In genomic region chrX:2584659-2585470, GRCh38 we compare ENCODE assay signal across 15 cellular contexts.
A peak's percentile ranks its signal among the peaks of the same experiment; 100 is the strongest.
DNase-seq lines count a peak whose midpoint lies in the region; ATAC-seq, FAIRE-seq and TF ChIP-seq lines count a peak whose summit lies in the region.
"Had no signal": no experiment of that assay in that cellular context is flagged by ENCODE, and none has a peak within 500 bp of the region (broad histone marks: within the 10 kb centered on the region; RNA-seq: fewer than 3 reads in every experiment).

No MANE protein-coding gene starts in this region.

- TF ChIP-seq RAD21 in HepG2 (CRISPR knock-in tag; IDR thresholded peaks at IDR 0.05), result no peak

- DNase-seq in activated naive CD4-positive, alpha-beta T cell treated with anti-CD3 and anti-CD28 coated beads for 36 hours, result no peak
- DNase-seq in activated naive CD4-positive, alpha-beta T cell treated with Interleukin-2 at 50 U/mL for 16 hours, result no peak
- DNase-seq in bronchial epithelial cell (ENCODE audit: low read depth) (peak; percentile 43), HepG2 (ENCODE audit: low spot score) (no peak), GM12891 (ENCODE audit: insufficient read length, low spot score) (no peak), GM10266 (ENCODE audit: extremely low spot score) (no peak), hypothalamus (lab: John Stamatoyannopoulos, UW) (no peak)
- DNase-seq: ACHN, foreskin melanocyte, MV-4-11, NCI-H2171 had no signal

- TF ChIP-seq CTCF in bronchial epithelial cell (IDR thresholded peaks at IDR 0.05; ENCODE audit: insufficient read depth, low read length, severe bottlenecking) (no peak), HepG2 (CRISPR knock-in tag; IDR thresholded peaks at IDR 0.05) (no peak), GM10266 (IDR thresholded peaks at IDR 0.05; ENCODE audit: control insufficient read depth, insufficient read depth, low read depth, missing control alignments) (no peak)

- no peaks in the 10 kb centered on the region for H3K4me1 ChIP-seq in HepG2 (ENCODE audit: insufficient read depth, low read length)
- H3K4me1 ChIP-seq: parathyroid adenoma, SJSA1 had no signal

- no TSS peak for BruUV-seq in HepG2 (replicated peaks; lab: Mats Ljungman, UMichigan)

- intact Hi-C loops in activated naive CD4-positive, alpha-beta T cell treated with anti-CD3 and anti-CD28 coated beads for 36 hours (cut with micrococcal nuclease), result no loop called here
- intact Hi-C loops in HepG2 (cut with micrococcal nuclease; ENCODE audit: unreplicated experiment), result no loop called here

- H3K79me2 ChIP-seq in HepG2 (ENCODE audit: insufficient read depth, low read length), result no peaks in the 10 kb centered on the region
- H3K79me2 ChIP-seq: parathyroid adenoma had no signal

- peak; percentile 20; the same call in 2 of the 3 replicates for ATAC-seq in HepG2
- no peak for ATAC-seq in stimulated activated memory B cell treated with anti-CD40 and anti-IgM and Interleukin-4, amounts not matched to agents 10 μg/mL and 1 μg/mL and 100 μg/mL, for 72 hours

- no peak overlapping the region for H3K4me2 ChIP-seq in HepG2 (ENCODE audit: low read depth, low read length)

- H3K4me3 ChIP-seq in bronchial epithelial cell (ENCODE audit: low read depth, low read length), result no peak overlapping the region
- no peak overlapping the region for H3K4me3 ChIP-seq in HepG2 (replicated peaks in 1 of 3; ENCODE audit: insufficient read depth in 1 of 3, low read depth in 2 of 3, low read length in 3 of 3)
- H3K4me3 ChIP-seq: SJSA1, upper lobe of left lung had no signal

- H3K4me1 Mint-ChIP-seq in activated naive CD4-positive, alpha-beta T cell treated with anti-CD3 and anti-CD28 coated beads for 36 hours (ENCODE audit: low read depth), result peaks cover 12% of the 10 kb centered on the region
- H3K4me1 Mint-ChIP-seq in stimulated activated memory B cell treated with anti-CD40 and anti-IgM and Interleukin-4, amounts not matched to agents 10 μg/mL and 1 μg/mL and 100 μg/mL, for 72 hours, result peaks cover 29% of the 10 kb centered on the region

- no peak overlapping the region for H3K9ac ChIP-seq in HepG2 (ENCODE audit: insufficient read depth, low read depth, low read length)
- H3K9ac ChIP-seq: parathyroid adenoma had no signal

- H3K27me3 ChIP-seq in bronchial epithelial cell (ENCODE audit: control insufficient read depth, insufficient read depth, low read length) (peaks cover 15% of the 10 kb centered on the region), HepG2 (ENCODE audit: control insufficient read depth in 1 of 2, insufficient read depth in 2 of 2, low read length in 2 of 2) (peaks cover 0 to 29% of the 10 kb centered on the region in 2 experiments; a peak in 4 of 5 replicates)

- no peaks in the 10 kb centered on the region for H3K36me3 ChIP-seq in bronchial epithelial cell (ENCODE audit: control insufficient read depth, insufficient read depth, low read length)
- no peaks in the 10 kb centered on the region for H3K36me3 ChIP-seq in HepG2 (replicated peaks in 1 of 2; ENCODE audit: control insufficient read depth in 1 of 2, insufficient read depth in 2 of 2, low read length in 2 of 2)
- H3K36me3 ChIP-seq: SJSA1, upper lobe of left lung had no signal

- H4K20me1 ChIP-seq in HepG2 (ENCODE audit: insufficient read depth, low read length), result no peaks in the 10 kb centered on the region

- in situ Hi-C loops in HepG2 (cut with HindIII; ENCODE audit: extremely low pct_ligation_motif_present, low pct_unique_long_range_greater_than_20kb), result no loop called here

- no peak overlapping the region for H2AFZ ChIP-seq in HepG2 (ENCODE audit: low read length)
- H2AFZ ChIP-seq: parathyroid adenoma had no signal

- H3K36me3 Mint-ChIP-seq in activated naive CD4-positive, alpha-beta T cell treated with anti-CD3 and anti-CD28 coated beads for 36 hours (ENCODE audit: low read depth), result no peaks in the 10 kb centered on the region
- H3K36me3 Mint-ChIP-seq in stimulated activated memory B cell treated with anti-CD40 and anti-IgM and Interleukin-4, amounts not matched to agents 10 μg/mL and 1 μg/mL and 100 μg/mL, for 72 hours, result no peaks in the 10 kb centered on the region

- H3K4me3 Mint-ChIP-seq in activated naive CD4-positive, alpha-beta T cell treated with anti-CD3 and anti-CD28 coated beads for 36 hours, result peak overlapping the region; percentile 58
- peak overlapping the region; percentile 70 for H3K4me3 Mint-ChIP-seq in stimulated activated memory B cell treated with anti-CD40 and anti-IgM and Interleukin-4, amounts not matched to agents 10 μg/mL and 1 μg/mL and 100 μg/mL, for 72 hours

- FAIRE-seq in bronchial epithelial cell (lab: Jason Lieb, UNC), result peak; percentile 7
- no peak for FAIRE-seq in HepG2 (lab: Jason Lieb, UNC)
- no peak for FAIRE-seq in GM12891 (lab: Jason Lieb, UNC)

- TF ChIP-seq EP300 in HepG2 (IDR thresholded peaks at IDR 0.05; ENCODE audit: low read depth in 2 of 2, low read length in 2 of 2) (no peak), HepG2 (CRISPR knock-in tag; IDR thresholded peaks at IDR 0.05; ENCODE audit: borderline replicate concordance) (no peak)

- no peaks in the 10 kb centered on the region for H3K9me3 ChIP-seq in HepG2 (ENCODE audit: low read length)
- H3K9me3 ChIP-seq: SJSA1, upper lobe of left lung had no signal

- H3K9me3 Mint-ChIP-seq in activated naive CD4-positive, alpha-beta T cell treated with anti-CD3 and anti-CD28 coated beads for 36 hours, result no peaks in the 10 kb centered on the region
- no peaks in the 10 kb centered on the region for H3K9me3 Mint-ChIP-seq in stimulated activated memory B cell treated with anti-CD40 and anti-IgM and Interleukin-4, amounts not matched to agents 10 μg/mL and 1 μg/mL and 100 μg/mL, for 72 hours

- H3K27me3 Mint-ChIP-seq in activated naive CD4-positive, alpha-beta T cell treated with anti-CD3 and anti-CD28 coated beads for 36 hours (ENCODE audit: low read depth), result peaks cover 25% of the 10 kb centered on the region
- H3K27me3 Mint-ChIP-seq in stimulated activated memory B cell treated with anti-CD40 and anti-IgM and Interleukin-4, amounts not matched to agents 10 μg/mL and 1 μg/mL and 100 μg/mL, for 72 hours, result peaks cover 63% of the 10 kb centered on the region

- 32% methylated on average over 11 of the region's 24 CpGs for WGBS in HepG2 (ENCODE audit: low lambda C conversion rate)

- H3K27ac Mint-ChIP-seq in activated naive CD4-positive, alpha-beta T cell treated with anti-CD3 and anti-CD28 coated beads for 36 hours, result no peak overlapping the region
- no peak overlapping the region for H3K27ac Mint-ChIP-seq in stimulated activated memory B cell treated with anti-CD40 and anti-IgM and Interleukin-4, amounts not matched to agents 10 μg/mL and 1 μg/mL and 100 μg/mL, for 72 hours

- no peak for TF ChIP-seq POLR2A in HepG2 (IDR thresholded peaks at IDR 0.05; ENCODE audit: insufficient read depth in 1 of 2, low read depth in 2 of 2, low read length in 2 of 2)
- TF ChIP-seq POLR2A in GM12891 (IDR thresholded peaks at IDR 0.05; ENCODE audit: low read depth, low read length), result no peak

- H3K27ac ChIP-seq in HepG2 (ENCODE audit: extremely low read length, insufficient read depth, low read length), result no peak overlapping the region
- H3K27ac ChIP-seq: parathyroid adenoma, SJSA1, upper lobe of left lung had no signal

- CTCF ChIA-PET in activated naive CD4-positive, alpha-beta T cell treated with anti-CD3 and anti-CD28 coated beads for 36 hours (lab: Charles Lee), result no interaction called here
- CTCF ChIA-PET in HepG2 (lab: Yijun Ruan, JAX; ENCODE audit: low intra/inter-chr PET ratio, low total read pairs), result no interaction called here

- POLR2A ChIA-PET in HepG2 (lab: Yijun Ruan, JAX), result no interaction called here

TF ChIP-seq in HepG2, 621 proteins besides CTCF, POLR2A, EP300 and RAD21 (continues in another document):
- no peak for TF ChIP-seq ARID2 (CRISPR knock-in tag; IDR thresholded peaks at IDR 0.05; ENCODE audit: borderline replicate concordance)
- TF ChIP-seq ZNF274 (CRISPR knock-in tag; IDR thresholded peaks at IDR 0.05), result no peak
- TF ChIP-seq ZNF333 (CRISPR knock-in tag; IDR thresholded peaks at IDR 0.05; ENCODE audit: borderline replicate concordance), result no peak
- TF ChIP-seq ETV6 (CRISPR knock-in tag; conservative IDR thresholded peaks at IDR 0.05), result no peak
- TF ChIP-seq ZNF143 (CRISPR knock-in tag; IDR thresholded peaks at IDR 0.05), result no peak
- TF ChIP-seq ZFP37 (CRISPR knock-in tag; IDR thresholded peaks at IDR 0.05; ENCODE audit: borderline replicate concordance), result no peak
- TF ChIP-seq KDM1A (CRISPR knock-in tag; IDR thresholded peaks at IDR 0.05), result no peak
- TF ChIP-seq ZMYM4 (CRISPR knock-in tag; IDR thresholded peaks at IDR 0.05), result no peak
- TF ChIP-seq ZBTB38 (CRISPR knock-in tag; IDR thresholded peaks at IDR 0.05), result no peak

TF ChIP-seq in GM12891, 5 proteins besides CTCF, POLR2A, EP300 and RAD21:
- TF ChIP-seq PAX5 (IDR thresholded peaks at IDR 0.05; ENCODE audit: insufficient read depth, low read length, severe bottlenecking) (no peak), POLR2AphosphoS5 (IDR thresholded peaks at IDR 0.05; ENCODE audit: low read depth, low read length) (no peak), POU2F2 (IDR thresholded peaks at IDR 0.05; ENCODE audit: low read depth, low read length) (no peak), TAF1 (IDR thresholded peaks at IDR 0.05; ENCODE audit: low read depth, low read length) (no peak), SPI1 (IDR thresholded peaks at IDR 0.05; ENCODE audit: low read depth, low read length) (no peak)
